1 cellular context compared by ENCODE assay signal in the genomic region with DNA sequence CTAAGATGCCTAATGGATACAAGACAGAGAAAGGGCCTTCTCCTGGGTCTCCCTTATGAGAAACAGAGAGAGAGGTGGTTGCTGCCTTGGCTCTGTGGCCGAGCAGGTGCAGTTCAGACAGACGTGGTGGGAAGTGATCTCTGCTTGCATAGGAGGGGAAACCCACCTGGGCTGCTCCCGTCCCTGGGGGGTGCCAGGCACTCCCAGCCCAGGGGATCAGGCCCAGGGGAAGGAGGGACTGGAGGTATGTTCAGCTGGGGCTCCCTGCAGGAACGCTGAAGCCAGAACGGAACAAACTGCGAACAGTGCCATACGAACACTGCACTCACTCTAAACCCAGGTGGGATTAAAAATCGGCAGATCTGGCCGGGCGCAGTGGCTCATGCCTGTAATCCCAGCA.
TF ChIP-seq lines count a peak whose summit lies in the region.

No MANE protein-coding gene starts in this region.

TF ChIP-seq in GM23338, 12 proteins besides CTCF, POLR2A, EP300 and RAD21 (continued from another document):
- TF ChIP-seq, protein P1, sequence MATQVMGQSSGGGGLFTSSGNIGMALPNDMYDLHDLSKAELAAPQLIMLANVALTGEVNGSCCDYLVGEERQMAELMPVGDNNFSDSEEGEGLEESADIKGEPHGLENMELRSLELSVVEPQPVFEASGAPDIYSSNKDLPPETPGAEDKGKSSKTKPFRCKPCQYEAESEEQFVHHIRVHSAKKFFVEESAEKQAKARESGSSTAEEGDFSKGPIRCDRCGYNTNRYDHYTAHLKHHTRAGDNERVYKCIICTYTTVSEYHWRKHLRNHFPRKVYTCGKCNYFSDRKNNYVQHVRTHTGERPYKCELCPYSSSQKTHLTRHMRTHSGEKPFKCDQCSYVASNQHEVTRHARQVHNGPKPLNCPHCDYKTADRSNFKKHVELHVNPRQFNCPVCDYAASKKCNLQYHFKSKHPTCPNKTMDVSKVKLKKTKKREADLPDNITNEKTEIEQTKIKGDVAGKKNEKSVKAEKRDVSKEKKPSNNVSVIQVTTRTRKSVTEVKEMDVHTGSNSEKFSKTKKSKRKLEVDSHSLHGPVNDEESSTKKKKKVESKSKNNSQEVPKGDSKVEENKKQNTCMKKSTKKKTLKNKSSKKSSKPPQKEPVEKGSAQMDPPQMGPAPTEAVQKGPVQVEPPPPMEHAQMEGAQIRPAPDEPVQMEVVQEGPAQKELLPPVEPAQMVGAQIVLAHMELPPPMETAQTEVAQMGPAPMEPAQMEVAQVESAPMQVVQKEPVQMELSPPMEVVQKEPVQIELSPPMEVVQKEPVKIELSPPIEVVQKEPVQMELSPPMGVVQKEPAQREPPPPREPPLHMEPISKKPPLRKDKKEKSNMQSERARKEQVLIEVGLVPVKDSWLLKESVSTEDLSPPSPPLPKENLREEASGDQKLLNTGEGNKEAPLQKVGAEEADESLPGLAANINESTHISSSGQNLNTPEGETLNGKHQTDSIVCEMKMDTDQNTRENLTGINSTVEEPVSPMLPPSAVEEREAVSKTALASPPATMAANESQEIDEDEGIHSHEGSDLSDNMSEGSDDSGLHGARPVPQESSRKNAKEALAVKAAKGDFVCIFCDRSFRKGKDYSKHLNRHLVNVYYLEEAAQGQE (IDR thresholded peaks at IDR 0.05; ENCODE audit: unreplicated experiment), result no peak
- TF ChIP-seq JUNB (IDR thresholded peaks at IDR 0.05; ENCODE audit: unreplicated experiment) (no peak), EZH2phosphoT487 (IDR thresholded peaks at IDR 0.05; ENCODE audit: unreplicated experiment) (no peak), CREB1 (CRISPR knock-in tag; IDR thresholded peaks at IDR 0.05; ENCODE audit: low read depth) (no peak), EZH2 (IDR thresholded peaks at IDR 0.05; ENCODE audit: low read depth, unreplicated experiment) (no peak), POLR2AphosphoS5 (IDR thresholded peaks at IDR 0.05; ENCODE audit: low read depth) (no peak), NANOG (IDR thresholded peaks at IDR 0.05; ENCODE audit: borderline replicate concordance) (no peak), STAT1 (IDR thresholded peaks at IDR 0.05; ENCODE audit: unreplicated experiment) (no peak), ZNF114 (CRISPR knock-in tag; IDR thresholded peaks at IDR 0.05) (no peak)
- TF ChIP-seq, protein P2, sequence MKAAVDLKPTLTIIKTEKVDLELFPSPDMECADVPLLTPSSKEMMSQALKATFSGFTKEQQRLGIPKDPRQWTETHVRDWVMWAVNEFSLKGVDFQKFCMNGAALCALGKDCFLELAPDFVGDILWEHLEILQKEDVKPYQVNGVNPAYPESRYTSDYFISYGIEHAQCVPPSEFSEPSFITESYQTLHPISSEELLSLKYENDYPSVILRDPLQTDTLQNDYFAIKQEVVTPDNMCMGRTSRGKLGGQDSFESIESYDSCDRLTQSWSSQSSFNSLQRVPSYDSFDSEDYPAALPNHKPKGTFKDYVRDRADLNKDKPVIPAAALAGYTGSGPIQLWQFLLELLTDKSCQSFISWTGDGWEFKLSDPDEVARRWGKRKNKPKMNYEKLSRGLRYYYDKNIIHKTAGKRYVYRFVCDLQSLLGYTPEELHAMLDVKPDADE (IDR thresholded peaks at IDR 0.05), result no peak
- TF ChIP-seq, protein P3, sequence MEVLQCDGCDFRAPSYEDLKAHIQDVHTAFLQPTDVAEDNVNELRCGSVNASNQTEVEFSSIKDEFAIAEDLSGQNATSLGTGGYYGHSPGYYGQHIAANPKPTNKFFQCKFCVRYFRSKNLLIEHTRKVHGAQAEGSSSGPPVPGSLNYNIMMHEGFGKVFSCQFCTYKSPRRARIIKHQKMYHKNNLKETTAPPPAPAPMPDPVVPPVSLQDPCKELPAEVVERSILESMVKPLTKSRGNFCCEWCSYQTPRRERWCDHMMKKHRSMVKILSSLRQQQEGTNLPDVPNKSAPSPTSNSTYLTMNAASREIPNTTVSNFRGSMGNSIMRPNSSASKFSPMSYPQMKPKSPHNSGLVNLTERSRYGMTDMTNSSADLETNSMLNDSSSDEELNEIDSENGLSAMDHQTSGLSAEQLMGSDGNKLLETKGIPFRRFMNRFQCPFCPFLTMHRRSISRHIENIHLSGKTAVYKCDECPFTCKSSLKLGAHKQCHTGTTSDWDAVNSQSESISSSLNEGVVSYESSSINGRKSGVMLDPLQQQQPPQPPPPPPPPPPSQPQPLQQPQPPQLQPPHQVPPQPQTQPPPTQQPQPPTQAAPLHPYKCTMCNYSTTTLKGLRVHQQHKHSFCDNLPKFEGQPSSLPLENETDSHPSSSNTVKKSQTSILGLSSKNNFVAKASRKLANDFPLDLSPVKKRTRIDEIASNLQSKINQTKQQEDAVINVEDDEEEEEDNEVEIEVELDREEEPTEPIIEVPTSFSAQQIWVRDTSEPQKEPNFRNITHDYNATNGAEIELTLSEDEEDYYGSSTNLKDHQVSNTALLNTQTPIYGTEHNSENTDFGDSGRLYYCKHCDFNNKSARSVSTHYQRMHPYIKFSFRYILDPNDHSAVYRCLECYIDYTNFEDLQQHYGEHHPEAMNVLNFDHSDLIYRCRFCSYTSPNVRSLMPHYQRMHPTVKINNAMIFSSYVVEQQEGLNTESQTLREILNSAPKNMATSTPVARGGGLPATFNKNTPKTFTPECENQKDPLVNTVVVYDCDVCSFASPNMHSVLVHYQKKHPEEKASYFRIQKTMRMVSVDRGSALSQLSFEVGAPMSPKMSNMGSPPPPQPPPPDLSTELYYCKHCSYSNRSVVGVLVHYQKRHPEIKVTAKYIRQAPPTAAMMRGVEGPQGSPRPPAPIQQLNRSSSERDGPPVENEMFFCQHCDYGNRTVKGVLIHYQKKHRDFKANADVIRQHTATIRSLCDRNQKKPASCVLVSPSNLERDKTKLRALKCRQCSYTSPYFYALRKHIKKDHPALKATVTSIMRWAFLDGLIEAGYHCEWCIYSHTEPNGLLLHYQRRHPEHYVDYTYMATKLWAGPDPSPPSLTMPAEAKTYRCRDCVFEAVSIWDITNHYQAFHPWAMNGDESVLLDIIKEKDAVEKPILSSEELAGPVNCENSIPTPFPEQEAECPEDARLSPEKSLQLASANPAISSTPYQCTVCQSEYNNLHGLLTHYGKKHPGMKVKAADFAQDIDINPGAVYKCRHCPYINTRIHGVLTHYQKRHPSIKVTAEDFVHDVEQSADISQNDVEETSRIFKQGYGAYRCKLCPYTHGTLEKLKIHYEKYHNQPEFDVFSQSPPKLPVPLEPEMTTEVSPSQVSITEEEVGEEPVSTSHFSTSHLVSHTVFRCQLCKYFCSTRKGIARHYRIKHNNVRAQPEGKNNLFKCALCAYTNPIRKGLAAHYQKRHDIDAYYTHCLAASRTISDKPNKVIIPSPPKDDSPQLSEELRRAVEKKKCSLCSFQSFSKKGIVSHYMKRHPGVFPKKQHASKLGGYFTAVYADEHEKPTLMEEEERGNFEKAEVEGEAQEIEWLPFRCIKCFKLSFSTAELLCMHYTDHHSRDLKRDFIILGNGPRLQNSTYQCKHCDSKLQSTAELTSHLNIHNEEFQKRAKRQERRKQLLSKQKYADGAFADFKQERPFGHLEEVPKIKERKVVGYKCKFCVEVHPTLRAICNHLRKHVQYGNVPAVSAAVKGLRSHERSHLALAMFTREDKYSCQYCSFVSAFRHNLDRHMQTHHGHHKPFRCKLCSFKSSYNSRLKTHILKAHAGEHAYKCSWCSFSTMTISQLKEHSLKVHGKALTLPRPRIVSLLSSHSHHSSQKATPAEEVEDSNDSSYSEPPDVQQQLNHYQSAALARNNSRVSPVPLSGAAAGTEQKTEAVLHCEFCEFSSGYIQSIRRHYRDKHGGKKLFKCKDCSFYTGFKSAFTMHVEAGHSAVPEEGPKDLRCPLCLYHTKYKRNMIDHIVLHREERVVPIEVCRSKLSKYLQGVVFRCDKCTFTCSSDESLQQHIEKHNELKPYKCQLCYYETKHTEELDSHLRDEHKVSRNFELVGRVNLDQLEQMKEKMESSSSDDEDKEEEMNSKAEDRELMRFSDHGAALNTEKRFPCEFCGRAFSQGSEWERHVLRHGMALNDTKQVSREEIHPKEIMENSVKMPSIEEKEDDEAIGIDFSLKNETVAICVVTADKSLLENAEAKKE (CRISPR knock-in tag; IDR thresholded peaks at IDR 0.05), result no peak
